ENCODE assay signal across 1 cellular context in genomic region chr2:120675460-120676130, GRCh38.
TF ChIP-seq lines count a peak whose summit lies in the region.

No MANE protein-coding gene starts in this region.

TF ChIP-seq in WTC11, 78 proteins besides CTCF, POLR2A, EP300 and RAD21 (continued from another document):
- no peak for TF ChIP-seq ZNF281 (CRISPR knock-in tag; IDR thresholded peaks at IDR 0.05)
